Comparison of ENCODE assay signal across 1 cellular context in genomic region chr4:10063544-10064300, GRCh38.
A peak's percentile ranks its signal among the peaks of the same experiment; 100 is the strongest.
TF ChIP-seq lines count a peak whose summit lies in the region.

No MANE protein-coding gene starts in this region.

TF ChIP-seq in HepG2, 621 proteins besides CTCF, POLR2A, EP300 and RAD21 (continued from another document and continues in another):
- TF ChIP-seq SNAPC4 (CRISPR knock-in tag; IDR thresholded peaks at IDR 0.05): no peak
- no peak for TF ChIP-seq ZNF143 (CRISPR knock-in tag; IDR thresholded peaks at IDR 0.05)
- peak; percentile 26; the same call in 1 of the 2 replicates for TF ChIP-seq MAX (IDR thresholded peaks at IDR 0.05)
- TF ChIP-seq MIXL1 (CRISPR knock-in tag; IDR thresholded peaks at IDR 0.05): 0 out of 2 replicates have a peak, but pooled peaks have one; percentile 54
- TF ChIP-seq REPIN1 (CRISPR knock-in tag; IDR thresholded peaks at IDR 0.05; ENCODE audit: borderline replicate concordance, low read depth): peak; percentile 54; the same call in 1 of the 2 replicates
- TF ChIP-seq BORCS8-MEF2B (CRISPR knock-in tag; IDR thresholded peaks at IDR 0.05): peak; percentile 50; the same call in 1 of the 2 replicates
- no peak for TF ChIP-seq ELF4 (CRISPR knock-in tag; IDR thresholded peaks at IDR 0.05; ENCODE audit: borderline replicate concordance)
- TF ChIP-seq RERE (CRISPR knock-in tag; IDR thresholded peaks at IDR 0.05; ENCODE audit: low read depth): no peak
- peak; percentile 20; the same call in 1 of the 2 replicates for TF ChIP-seq RARA (CRISPR knock-in tag; IDR thresholded peaks at IDR 0.05)
- TF ChIP-seq ZNF687 (CRISPR knock-in tag; IDR thresholded peaks at IDR 0.05): peak; percentile 69
- 0 out of 2 replicates have a peak, but pooled peaks have one; percentile 32 for TF ChIP-seq ETV6 (CRISPR knock-in tag; conservative IDR thresholded peaks at IDR 0.05)
- TF ChIP-seq PHF8 (CRISPR knock-in tag; IDR thresholded peaks at IDR 0.05): 0 out of 2 replicates have a peak, but pooled peaks have one; percentile 25
- peak; percentile 21; the same call in 1 of the 2 replicates for TF ChIP-seq ELF3 (CRISPR knock-in tag; IDR thresholded peaks at IDR 0.05)
- no peak for TF ChIP-seq KLF9 (CRISPR knock-in tag; IDR thresholded peaks at IDR 0.05; ENCODE audit: low read depth)
- no peak for TF ChIP-seq SOX13 (IDR thresholded peaks at IDR 0.05)
- TF ChIP-seq SOX13 (CRISPR knock-in tag; conservative IDR thresholded peaks at IDR 0.05 in 1 of 2, IDR thresholded peaks at IDR 0.05 in 1 of 2): no peak
- TF ChIP-seq GATAD2A (CRISPR knock-in tag; IDR thresholded peaks at IDR 0.05): 0 out of 2 replicates have a peak, but pooled peaks have one; percentile 35
- no peak for TF ChIP-seq ZNF614 (CRISPR knock-in tag; IDR thresholded peaks at IDR 0.05; ENCODE audit: borderline replicate concordance)
- TF ChIP-seq ERF (CRISPR knock-in tag; IDR thresholded peaks at IDR 0.05): 0 out of 2 replicates have a peak, but pooled peaks have one; percentile 38
- peak; percentile 94 for TF ChIP-seq FOSL2 (CRISPR knock-in tag; IDR thresholded peaks at IDR 0.05)
- peak; percentile 53; the same call in 1 of the 2 replicates for TF ChIP-seq ZSCAN25 (CRISPR knock-in tag; IDR thresholded peaks at IDR 0.05)
- TF ChIP-seq FOXA3 (CRISPR knock-in tag; IDR thresholded peaks at IDR 0.05): 0 out of 2 replicates have a peak, but pooled peaks have one; percentile 30
- TF ChIP-seq PITX1 (CRISPR knock-in tag; IDR thresholded peaks at IDR 0.05): no peak
- no peak for TF ChIP-seq TERF1 (CRISPR knock-in tag; IDR thresholded peaks at IDR 0.05)
- TF ChIP-seq ZNF891 (CRISPR knock-in tag; IDR thresholded peaks at IDR 0.05): peak; percentile 66; the same call in 1 of the 2 replicates
- 0 out of 2 replicates have a peak, but pooled peaks have one; percentile 10 for TF ChIP-seq ZNF619 (CRISPR knock-in tag; IDR thresholded peaks at IDR 0.05)
- peak; percentile 86 for TF ChIP-seq ZSCAN31 (CRISPR knock-in tag; IDR thresholded peaks at IDR 0.05; ENCODE audit: low read depth)
- TF ChIP-seq HNF4A (CRISPR knock-in tag; IDR thresholded peaks at IDR 0.05): peak; percentile 22
- TF ChIP-seq NFKB2 (CRISPR knock-in tag; IDR thresholded peaks at IDR 0.05; ENCODE audit: borderline replicate concordance): peak; percentile 35; the same call in 1 of the 2 replicates
- no peak for TF ChIP-seq ZNF138 (CRISPR knock-in tag; IDR thresholded peaks at IDR 0.05; ENCODE audit: low read depth)
- 0 out of 2 replicates have a peak, but pooled peaks have one; percentile 34 for TF ChIP-seq MLLT10 (CRISPR knock-in tag; IDR thresholded peaks at IDR 0.05)
- TF ChIP-seq ZNF777 (CRISPR knock-in tag; IDR thresholded peaks at IDR 0.05): no peak
- 0 out of 2 replicates have a peak, but pooled peaks have one; percentile 19 for TF ChIP-seq ETV5 (CRISPR knock-in tag; IDR thresholded peaks at IDR 0.05; ENCODE audit: borderline replicate concordance)
- TF ChIP-seq IRF9 (CRISPR knock-in tag; IDR thresholded peaks at IDR 0.05; ENCODE audit: borderline replicate concordance): 0 out of 2 replicates have a peak, but pooled peaks have one; percentile 23
- no peak for TF ChIP-seq ZNF275 (CRISPR knock-in tag; IDR thresholded peaks at IDR 0.05; ENCODE audit: borderline replicate concordance)
- peak; percentile 27; the same call in 1 of the 2 replicates for TF ChIP-seq RXRA (CRISPR knock-in tag; IDR thresholded peaks at IDR 0.05)
- TF ChIP-seq ZNF710 (CRISPR knock-in tag; IDR thresholded peaks at IDR 0.05; ENCODE audit: borderline replicate concordance): 0 out of 2 replicates have a peak, but pooled peaks have one; percentile 24
